Comparison of ENCODE assay signal across 1 cellular context in genomic region chrX:55014897-55015299, GRCh38.
TF ChIP-seq lines count a peak whose summit lies in the region.

No MANE protein-coding gene starts in this region.

TF ChIP-seq in K562, 482 proteins besides CTCF, POLR2A, EP300 and RAD21 (continued from another document and continues in another):
- TF ChIP-seq, protein P1, sequence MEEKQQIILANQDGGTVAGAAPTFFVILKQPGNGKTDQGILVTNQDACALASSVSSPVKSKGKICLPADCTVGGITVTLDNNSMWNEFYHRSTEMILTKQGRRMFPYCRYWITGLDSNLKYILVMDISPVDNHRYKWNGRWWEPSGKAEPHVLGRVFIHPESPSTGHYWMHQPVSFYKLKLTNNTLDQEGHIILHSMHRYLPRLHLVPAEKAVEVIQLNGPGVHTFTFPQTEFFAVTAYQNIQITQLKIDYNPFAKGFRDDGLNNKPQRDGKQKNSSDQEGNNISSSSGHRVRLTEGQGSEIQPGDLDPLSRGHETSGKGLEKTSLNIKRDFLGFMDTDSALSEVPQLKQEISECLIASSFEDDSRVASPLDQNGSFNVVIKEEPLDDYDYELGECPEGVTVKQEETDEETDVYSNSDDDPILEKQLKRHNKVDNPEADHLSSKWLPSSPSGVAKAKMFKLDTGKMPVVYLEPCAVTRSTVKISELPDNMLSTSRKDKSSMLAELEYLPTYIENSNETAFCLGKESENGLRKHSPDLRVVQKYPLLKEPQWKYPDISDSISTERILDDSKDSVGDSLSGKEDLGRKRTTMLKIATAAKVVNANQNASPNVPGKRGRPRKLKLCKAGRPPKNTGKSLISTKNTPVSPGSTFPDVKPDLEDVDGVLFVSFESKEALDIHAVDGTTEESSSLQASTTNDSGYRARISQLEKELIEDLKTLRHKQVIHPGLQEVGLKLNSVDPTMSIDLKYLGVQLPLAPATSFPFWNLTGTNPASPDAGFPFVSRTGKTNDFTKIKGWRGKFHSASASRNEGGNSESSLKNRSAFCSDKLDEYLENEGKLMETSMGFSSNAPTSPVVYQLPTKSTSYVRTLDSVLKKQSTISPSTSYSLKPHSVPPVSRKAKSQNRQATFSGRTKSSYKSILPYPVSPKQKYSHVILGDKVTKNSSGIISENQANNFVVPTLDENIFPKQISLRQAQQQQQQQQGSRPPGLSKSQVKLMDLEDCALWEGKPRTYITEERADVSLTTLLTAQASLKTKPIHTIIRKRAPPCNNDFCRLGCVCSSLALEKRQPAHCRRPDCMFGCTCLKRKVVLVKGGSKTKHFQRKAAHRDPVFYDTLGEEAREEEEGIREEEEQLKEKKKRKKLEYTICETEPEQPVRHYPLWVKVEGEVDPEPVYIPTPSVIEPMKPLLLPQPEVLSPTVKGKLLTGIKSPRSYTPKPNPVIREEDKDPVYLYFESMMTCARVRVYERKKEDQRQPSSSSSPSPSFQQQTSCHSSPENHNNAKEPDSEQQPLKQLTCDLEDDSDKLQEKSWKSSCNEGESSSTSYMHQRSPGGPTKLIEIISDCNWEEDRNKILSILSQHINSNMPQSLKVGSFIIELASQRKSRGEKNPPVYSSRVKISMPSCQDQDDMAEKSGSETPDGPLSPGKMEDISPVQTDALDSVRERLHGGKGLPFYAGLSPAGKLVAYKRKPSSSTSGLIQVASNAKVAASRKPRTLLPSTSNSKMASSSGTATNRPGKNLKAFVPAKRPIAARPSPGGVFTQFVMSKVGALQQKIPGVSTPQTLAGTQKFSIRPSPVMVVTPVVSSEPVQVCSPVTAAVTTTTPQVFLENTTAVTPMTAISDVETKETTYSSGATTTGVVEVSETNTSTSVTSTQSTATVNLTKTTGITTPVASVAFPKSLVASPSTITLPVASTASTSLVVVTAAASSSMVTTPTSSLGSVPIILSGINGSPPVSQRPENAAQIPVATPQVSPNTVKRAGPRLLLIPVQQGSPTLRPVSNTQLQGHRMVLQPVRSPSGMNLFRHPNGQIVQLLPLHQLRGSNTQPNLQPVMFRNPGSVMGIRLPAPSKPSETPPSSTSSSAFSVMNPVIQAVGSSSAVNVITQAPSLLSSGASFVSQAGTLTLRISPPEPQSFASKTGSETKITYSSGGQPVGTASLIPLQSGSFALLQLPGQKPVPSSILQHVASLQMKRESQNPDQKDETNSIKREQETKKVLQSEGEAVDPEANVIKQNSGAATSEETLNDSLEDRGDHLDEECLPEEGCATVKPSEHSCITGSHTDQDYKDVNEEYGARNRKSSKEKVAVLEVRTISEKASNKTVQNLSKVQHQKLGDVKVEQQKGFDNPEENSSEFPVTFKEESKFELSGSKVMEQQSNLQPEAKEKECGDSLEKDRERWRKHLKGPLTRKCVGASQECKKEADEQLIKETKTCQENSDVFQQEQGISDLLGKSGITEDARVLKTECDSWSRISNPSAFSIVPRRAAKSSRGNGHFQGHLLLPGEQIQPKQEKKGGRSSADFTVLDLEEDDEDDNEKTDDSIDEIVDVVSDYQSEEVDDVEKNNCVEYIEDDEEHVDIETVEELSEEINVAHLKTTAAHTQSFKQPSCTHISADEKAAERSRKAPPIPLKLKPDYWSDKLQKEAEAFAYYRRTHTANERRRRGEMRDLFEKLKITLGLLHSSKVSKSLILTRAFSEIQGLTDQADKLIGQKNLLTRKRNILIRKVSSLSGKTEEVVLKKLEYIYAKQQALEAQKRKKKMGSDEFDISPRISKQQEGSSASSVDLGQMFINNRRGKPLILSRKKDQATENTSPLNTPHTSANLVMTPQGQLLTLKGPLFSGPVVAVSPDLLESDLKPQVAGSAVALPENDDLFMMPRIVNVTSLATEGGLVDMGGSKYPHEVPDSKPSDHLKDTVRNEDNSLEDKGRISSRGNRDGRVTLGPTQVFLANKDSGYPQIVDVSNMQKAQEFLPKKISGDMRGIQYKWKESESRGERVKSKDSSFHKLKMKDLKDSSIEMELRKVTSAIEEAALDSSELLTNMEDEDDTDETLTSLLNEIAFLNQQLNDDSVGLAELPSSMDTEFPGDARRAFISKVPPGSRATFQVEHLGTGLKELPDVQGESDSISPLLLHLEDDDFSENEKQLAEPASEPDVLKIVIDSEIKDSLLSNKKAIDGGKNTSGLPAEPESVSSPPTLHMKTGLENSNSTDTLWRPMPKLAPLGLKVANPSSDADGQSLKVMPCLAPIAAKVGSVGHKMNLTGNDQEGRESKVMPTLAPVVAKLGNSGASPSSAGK (IDR thresholded peaks at IDR 0.05): no peak
- TF ChIP-seq PTRF (tag; IDR thresholded peaks at IDR 0.05) (no peak), ZNF57 (CRISPR knock-in tag; IDR thresholded peaks at IDR 0.05) (no peak), THRB (CRISPR knock-in tag; conservative IDR thresholded peaks at IDR 0.05) (no peak), DACH1 (IDR thresholded peaks at IDR 0.05; ENCODE audit: partially characterized antibody) (peak; percentile 39), NCOR1 (IDR thresholded peaks at IDR 0.05) (peak; percentile 99), ZNF140 (CRISPR knock-in tag; IDR thresholded peaks at IDR 0.05) (no peak), SMAD1 (IDR thresholded peaks at IDR 0.05; ENCODE audit: low read depth, low read length, partially characterized antibody) (peak; percentile 66), ZNF436 (CRISPR knock-in tag; IDR thresholded peaks at IDR 0.05) (no peak), SMAD3 (CRISPR knock-in tag; conservative IDR thresholded peaks at IDR 0.05) (0 out of 2 replicates have a peak, but pooled peaks have one; percentile 36), RBBP5 (IDR thresholded peaks at IDR 0.05; ENCODE audit: borderline replicate concordance, insufficient read depth, low read length, poor library complexity, severe bottlenecking) (no peak), SP1 (CRISPR knock-in tag; IDR thresholded peaks at IDR 0.05) (peak; percentile 33; the same call in 1 of the 2 replicates), E2F8 (IDR thresholded peaks at IDR 0.05; ENCODE audit: low read depth, partially characterized antibody) (no peak), SIN3B (IDR thresholded peaks at IDR 0.05; ENCODE audit: low read depth) (no peak), NFIX (CRISPR knock-in tag; IDR thresholded peaks at IDR 0.05; ENCODE audit: low read depth) (no peak), E2F4 (CRISPR knock-in tag; IDR thresholded peaks at IDR 0.05; ENCODE audit: low read depth) (no peak), NR2C2 (CRISPR knock-in tag; IDR thresholded peaks at IDR 0.05) (no peak), NR2C2 (tag; IDR thresholded peaks at IDR 0.05) (0 out of 2 replicates have a peak, but pooled peaks have one; percentile 14), RFX7 (CRISPR knock-in tag; IDR thresholded peaks at IDR 0.05) (no peak), ZNF76 (CRISPR knock-in tag; IDR thresholded peaks at IDR 0.05; ENCODE audit: borderline replicate concordance) (no peak), FOXK2 (conservative IDR thresholded peaks at IDR 0.05 in 1 of 2, IDR thresholded peaks at IDR 0.05 in 1 of 2; ENCODE audit: low read depth in 2 of 2) (0 out of 4 replicates have a peak, but pooled peaks of 1 of the 2 experiments have one; percentile 35), NCOA2 (IDR thresholded peaks at IDR 0.05; ENCODE audit: partially characterized antibody in 2 of 2) (peak in 1 of 2 experiments; percentile 38), SMARCE1 (IDR thresholded peaks at IDR 0.05) (peak; percentile 88), ZNF212 (CRISPR knock-in tag; IDR thresholded peaks at IDR 0.05) (no peak), SMARCB1 (IDR thresholded peaks at IDR 0.05; ENCODE audit: insufficient read length, low read depth) (no peak), RBM39 (optimal IDR thresholded peaks at IDR 0.05; ENCODE audit: low read depth, low read length) (no peak), ATF1 (CRISPR knock-in tag; IDR thresholded peaks at IDR 0.05) (no peak), ATF1 (tag; IDR thresholded peaks at IDR 0.05) (0 out of 2 replicates have a peak, but pooled peaks have one; percentile 43), CXXC5 (CRISPR knock-in tag; IDR thresholded peaks at IDR 0.05) (peak; percentile 79), ZBTB7A (IDR thresholded peaks at IDR 0.05; ENCODE audit: borderline replicate concordance, control insufficient read depth, low read depth, low read length) (no peak), MAFG (tag; conservative IDR thresholded peaks at IDR 0.05) (peak; percentile 61; the same call in 1 of the 2 replicates), BCL6 (CRISPR knock-in tag; IDR thresholded peaks at IDR 0.05) (peak; percentile 38; the same call in 1 of the 2 replicates), RB1 (IDR thresholded peaks at IDR 0.05; ENCODE audit: low read depth) (peak; percentile 52), JUND (IDR thresholded peaks at IDR 0.05; ENCODE audit: borderline replicate concordance, low read depth, low read length) (peak; percentile 32; the same call in 1 of the 2 replicates), JUND (tag; IDR thresholded peaks at IDR 0.05; ENCODE audit: borderline replicate concordance, low read depth, low read length) (peak; percentile 24; the same call in 1 of the 3 replicates), ZNF224 (CRISPR knock-in tag; IDR thresholded peaks at IDR 0.05) (no peak), DMBX1 (CRISPR knock-in tag; IDR thresholded peaks at IDR 0.05; ENCODE audit: borderline replicate concordance) (peak; percentile 76), KDM2B (CRISPR knock-in tag; IDR thresholded peaks at IDR 0.05) (no peak), CBFA2T3 (IDR thresholded peaks at IDR 0.05) (peak; percentile 99), KAT2B (IDR thresholded peaks at IDR 0.05; ENCODE audit: low read depth, low read length) (no peak), ZBED1 (IDR thresholded peaks at IDR 0.05) (peak; percentile 85; the same call in 1 of the 2 replicates), TRIM24 (IDR thresholded peaks at IDR 0.05) (peak; percentile 98), RBM22 (IDR thresholded peaks at IDR 0.05; ENCODE audit: low read depth, low read length, poor library complexity, severe bottlenecking) (no peak)
- TF ChIP-seq, protein P2, sequence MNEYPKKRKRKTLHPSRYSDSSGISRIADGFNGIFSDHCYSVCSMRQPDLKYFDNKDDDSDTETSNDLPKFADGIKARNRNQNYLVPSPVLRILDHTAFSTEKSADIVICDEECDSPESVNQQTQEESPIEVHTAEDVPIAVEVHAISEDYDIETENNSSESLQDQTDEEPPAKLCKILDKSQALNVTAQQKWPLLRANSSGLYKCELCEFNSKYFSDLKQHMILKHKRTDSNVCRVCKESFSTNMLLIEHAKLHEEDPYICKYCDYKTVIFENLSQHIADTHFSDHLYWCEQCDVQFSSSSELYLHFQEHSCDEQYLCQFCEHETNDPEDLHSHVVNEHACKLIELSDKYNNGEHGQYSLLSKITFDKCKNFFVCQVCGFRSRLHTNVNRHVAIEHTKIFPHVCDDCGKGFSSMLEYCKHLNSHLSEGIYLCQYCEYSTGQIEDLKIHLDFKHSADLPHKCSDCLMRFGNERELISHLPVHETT (CRISPR knock-in tag; conservative IDR thresholded peaks at IDR 0.05 in 1 of 2, IDR thresholded peaks at IDR 0.05 in 1 of 2): peak in 1 of 2 experiments; percentile 89; a peak in 2 of 4 replicates
- TF ChIP-seq, protein P3, sequence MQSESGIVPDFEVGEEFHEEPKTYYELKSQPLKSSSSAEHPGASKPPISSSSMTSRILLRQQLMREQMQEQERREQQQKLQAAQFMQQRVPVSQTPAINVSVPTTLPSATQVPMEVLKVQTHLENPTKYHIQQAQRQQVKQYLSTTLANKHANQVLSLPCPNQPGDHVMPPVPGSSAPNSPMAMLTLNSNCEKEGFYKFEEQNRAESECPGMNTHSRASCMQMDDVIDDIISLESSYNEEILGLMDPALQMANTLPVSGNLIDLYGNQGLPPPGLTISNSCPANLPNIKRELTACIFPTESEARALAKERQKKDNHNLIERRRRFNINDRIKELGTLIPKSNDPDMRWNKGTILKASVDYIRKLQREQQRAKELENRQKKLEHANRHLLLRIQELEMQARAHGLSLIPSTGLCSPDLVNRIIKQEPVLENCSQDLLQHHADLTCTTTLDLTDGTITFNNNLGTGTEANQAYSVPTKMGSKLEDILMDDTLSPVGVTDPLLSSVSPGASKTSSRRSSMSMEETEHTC (IDR thresholded peaks at IDR 0.05): peak; percentile 76; the same call in 1 of the 2 replicates
